ENCODE assay signal across 30 cellular contexts in the genomic region with DNA sequence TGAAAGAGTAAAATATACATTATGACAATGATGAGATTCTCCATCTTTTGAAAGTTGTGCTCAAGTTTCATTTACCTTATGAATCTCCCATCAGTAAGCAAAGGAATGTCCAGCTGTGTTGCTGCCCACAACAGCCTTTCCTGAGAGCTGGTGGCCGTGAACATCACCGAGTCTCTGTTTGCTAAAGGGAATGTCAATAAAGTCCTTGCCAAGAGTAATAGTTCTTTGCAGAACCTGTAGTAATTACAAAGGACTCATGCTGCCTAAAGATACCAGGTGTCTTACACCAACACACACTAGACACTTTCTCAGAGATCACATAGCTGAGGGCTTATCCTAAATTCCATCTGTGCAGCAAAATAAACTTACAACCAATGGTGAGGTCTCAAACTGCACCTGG.
DNase-seq lines count a peak whose midpoint lies in the region; ATAC-seq, FAIRE-seq and TF ChIP-seq lines count a peak whose summit lies in the region.
"Had no signal": no experiment of that assay in that cellular context is flagged by ENCODE, and none has a peak within 500 bp of the region (broad histone marks: within the 10 kb centered on the region; RNA-seq: fewer than 3 reads in every experiment).

No MANE protein-coding gene starts in this region.

- no peaks in the 10 kb centered on the region for H3K9me3 Mint-ChIP-seq in activated naive CD8-positive, alpha-beta T cell treated with anti-CD3 and anti-CD28 coated beads for 36 hours
- no peaks in the 10 kb centered on the region for H3K9me3 Mint-ChIP-seq in WTC11
- H3K9me3 Mint-ChIP-seq: activated CD4-positive, alpha-beta T cell treated with anti-CD3 and anti-CD28 coated beads, Interleukin-2, amount 10 ng/mL, durations not matched to agents 24 days and 14 days; activated naive CD4-positive, alpha-beta T cell treated with anti-CD3 and anti-CD28 coated beads, Interleukin-2, amount 10 ng/mL, durations not matched to agents 7 days and 5 days had no signal

- no peaks in the 10 kb centered on the region for H3K4me1 Mint-ChIP-seq in activated naive CD8-positive, alpha-beta T cell treated with anti-CD3 and anti-CD28 coated beads for 36 hours
- H3K4me1 Mint-ChIP-seq in WTC11 = peaks cover 44% of the 10 kb centered on the region
- H3K4me1 Mint-ChIP-seq: activated CD4-positive, alpha-beta T cell treated with anti-CD3 and anti-CD28 coated beads, Interleukin-2, amount 10 ng/mL, durations not matched to agents 24 days and 14 days; activated CD8-positive, alpha-beta memory T cell treated with anti-CD3 and anti-CD28 coated beads, Interleukin-2, amount 10 ng/mL, durations not matched to agents 7 days and 5 days; activated naive CD4-positive, alpha-beta T cell treated with anti-CD3 and anti-CD28 coated beads, Interleukin-2, amount 10 ng/mL, durations not matched to agents 7 days and 5 days; naive thymus-derived CD4-positive, alpha-beta T cell had no signal

- POLR2A ChIA-PET in K562 (lab: Yijun Ruan, JAX) = interaction anchor here (0.7 to 1.9 kb wide), 4 partner anchors 9 to 451 kb away, joined by 3 to 5 read pairs (median 4); no protein-coding TSS in a partner anchor
- POLR2A ChIA-PET in WTC11 (lab: Charles Lee) = interaction anchor here (1.3 kb wide), 1 partner anchor 10 kb away, joined by 9 read pairs; no protein-coding TSS in a partner anchor

- H3K4me1 ChIP-seq in K562 (replicated peaks in 1 of 2; ENCODE audit: control insufficient read depth in 2 of 2, insufficient read depth in 2 of 2, low read length in 2 of 2) = peaks cover 0 to 2% of the 10 kb centered on the region in 2 experiments; a peak in 2 of 5 replicates
- peaks cover 8 to 18% (median 13%) of the 10 kb centered on the region in 4 donors for H3K4me1 ChIP-seq in liver (ENCODE audit: control insufficient read depth in 4 of 4, insufficient read depth in 4 of 4, low read length in 3 of 4)
- H3K4me1 ChIP-seq in lower lobe of right lung = peaks cover 9% of the 10 kb centered on the region
- H3K4me1 ChIP-seq: BE2C had no signal

- no peak overlapping the region for H2AFZ ChIP-seq in K562 (ENCODE audit: low read depth, low read length)

- no peak for TF ChIP-seq EP300 in K562 (IDR thresholded peaks at IDR 0.05; ENCODE audit: low read length)

- TF ChIP-seq POLR2A in K562 (conservative IDR thresholded peaks at IDR 0.05) = no peak

- peaks cover 5% of the 10 kb centered on the region for H3K27me3 Mint-ChIP-seq in activated naive CD8-positive, alpha-beta T cell treated with anti-CD3 and anti-CD28 coated beads for 36 hours
- H3K27me3 Mint-ChIP-seq in WTC11 (ENCODE audit: low read depth) = no peaks in the 10 kb centered on the region
- H3K27me3 Mint-ChIP-seq: activated CD4-positive, alpha-beta T cell treated with anti-CD3 and anti-CD28 coated beads, Interleukin-2, amount 10 ng/mL, durations not matched to agents 24 days and 14 days had no signal

- 6% methylated on average over 2 of the region's 2 CpGs for WGBS in K562 (ENCODE audit: insufficient coverage, low coverage, missing lambda C conversion rate)
- WGBS in liver = 26% methylated on average over 2 of the region's 2 CpGs

- TF ChIP-seq CTCF in K562 (IDR thresholded peaks at IDR 0.05 in 2 of 3, conservative IDR thresholded peaks at IDR 0.05 in 1 of 3; ENCODE audit: insufficient read depth in 2 of 3, low read depth in 1 of 3, low read length in 3 of 3) = no peak
- no peak for TF ChIP-seq CTCF in liver (IDR thresholded peaks at IDR 0.05; ENCODE audit: low read depth, low read length, missing input control)
- TF ChIP-seq CTCF in lower lobe of right lung (IDR thresholded peaks at IDR 0.05) = no peak
- TF ChIP-seq CTCF in WTC11 (IDR thresholded peaks at IDR 0.05) = no peak

- CTCF ChIA-PET in K562 (lab: Yijun Ruan, JAX; ENCODE audit: low intra/inter-chr PET ratio) (no interaction called here), WTC11 (lab: Charles Lee) (interaction anchor here (0.7 kb wide), 1 partner anchor 202 kb away, joined by 3 read pairs; no protein-coding TSS in a partner anchor)

- no peak overlapping the region for H3K9ac ChIP-seq in K562 (ENCODE audit: insufficient read depth in 1 of 2, low read depth in 2 of 2, low read length in 2 of 2)
- H3K9ac ChIP-seq in liver (ENCODE audit: low read depth in 1 of 2, low read length in 2 of 2) = no peak overlapping the region

- FAIRE-seq in K562 (lab: Jason Lieb, UNC) = no peak
- FAIRE-seq: H54, kidney had no signal

- intact Hi-C loops in K562 (cut with micrococcal nuclease) (no loop called here), lower lobe of right lung (cut with DNase I) (no loop called here)

- in situ Hi-C loops in K562 (cut with MboI) = no loop called here

- peak; percentile 33 for DNase-seq in COLO668 (lab: John Stamatoyannopoulos, UW; ENCODE audit: unreplicated experiment)
- peak; percentile 74 for DNase-seq in NCI-H2029 treated with DMSO at 0.1 percent for 48 hours (lab: John Stamatoyannopoulos, UW)
- peak in 1 of 4 experiments; percentile 10 for DNase-seq in K562 (ENCODE audit: extremely low read depth in 1 of 4, low spot score in 3 of 4)
- no peak for DNase-seq in activated naive CD8-positive, alpha-beta T cell treated with anti-CD3 and anti-CD28 coated beads for 36 hours
- DNase-seq in lower lobe of right lung = no peak
- DNase-seq in WTC11 (ENCODE audit: low spot score) = no peak
- DNase-seq: activated CD4-positive, alpha-beta T cell treated with anti-CD3 and anti-CD28 coated beads, Interleukin-2, amount 10 ng/mL, durations not matched to agents 24 days and 14 days; activated CD8-positive, alpha-beta memory T cell treated with anti-CD3 and anti-CD28 coated beads, Interleukin-2, amount 10 ng/mL, durations not matched to agents 7 days and 5 days; activated naive CD4-positive, alpha-beta T cell treated with anti-CD3 and anti-CD28 coated beads, Interleukin-2, amount 10 ng/mL, durations not matched to agents 7 days and 5 days; activated T-cell treated with anti-CD3 and anti-CD28 coated beads, Interleukin-2, amount 50 U/mL, for 72 hours; BE2C; central memory CD4-positive, alpha-beta T cell; DND-41; dorsolateral prefrontal cortex; glutamatergic neuron; kidney; naive thymus-derived CD4-positive, alpha-beta T cell; NCI-H1417 treated with DMSO at 0.1 percent for 48 hours; NCI-H2107; NCI-H446 treated with DMSO at 0.1 percent for 48 hours; stimulated activated CD4-positive, alpha-beta T cell treated with anti-CD3 and anti-CD28 coated beads, Interleukin-12 subunit alpha, Interleukin-12 subunit beta, amount 100 ng/mL, for 4 hours; stimulated activated CD4-positive, alpha-beta T cell treated with anti-CD3 and anti-CD28 coated beads, Interleukin-4, amount 100 ng/mL, for 4 hours; stimulated activated naive CD4-positive, alpha-beta T cell treated with Interleukin-2 at 50 U/mL for 16 hours; T-helper 2 cell had no signal

- H3K4me3 ChIP-seq in K562 (no peak overlapping the region), liver (ENCODE audit: low read depth in 1 of 3, low read length in 3 of 3) (no peak overlapping the region), lower lobe of right lung (no peak overlapping the region)
- H3K4me3 ChIP-seq: dorsolateral prefrontal cortex, SK-N-MC, thoracic aorta had no signal

- H3K36me3 Mint-ChIP-seq in activated naive CD8-positive, alpha-beta T cell treated with anti-CD3 and anti-CD28 coated beads for 36 hours = no peaks in the 10 kb centered on the region
- no peaks in the 10 kb centered on the region for H3K36me3 Mint-ChIP-seq in WTC11
- H3K36me3 Mint-ChIP-seq: activated CD8-positive, alpha-beta memory T cell treated with anti-CD3 and anti-CD28 coated beads, Interleukin-2, amount 10 ng/mL, durations not matched to agents 7 days and 5 days; activated naive CD4-positive, alpha-beta T cell treated with anti-CD3 and anti-CD28 coated beads, Interleukin-2, amount 10 ng/mL, durations not matched to agents 7 days and 5 days had no signal

- BruUV-seq in K562 (replicated peaks; lab: Mats Ljungman, UMichigan) = no TSS peak

- H3K9me1 ChIP-seq in K562 (ENCODE audit: control insufficient read depth, insufficient read depth, low read length) = no peaks in the 10 kb centered on the region

- H3K27ac Mint-ChIP-seq in activated naive CD8-positive, alpha-beta T cell treated with anti-CD3 and anti-CD28 coated beads for 36 hours = no peak overlapping the region
- no peak overlapping the region for H3K27ac Mint-ChIP-seq in WTC11
- H3K27ac Mint-ChIP-seq: activated CD4-positive, alpha-beta T cell treated with anti-CD3 and anti-CD28 coated beads, Interleukin-2, amount 10 ng/mL, durations not matched to agents 24 days and 14 days; activated CD8-positive, alpha-beta memory T cell treated with anti-CD3 and anti-CD28 coated beads, Interleukin-2, amount 10 ng/mL, durations not matched to agents 7 days and 5 days; activated naive CD4-positive, alpha-beta T cell treated with anti-CD3 and anti-CD28 coated beads, Interleukin-2, amount 10 ng/mL, durations not matched to agents 7 days and 5 days; activated T-cell treated with anti-CD3 and anti-CD28 coated beads, Interleukin-2, amount 50 U/mL, for 72 hours; naive thymus-derived CD4-positive, alpha-beta T cell had no signal

- H3K27ac ChIP-seq in K562 (ENCODE audit: extremely low read depth, low read depth, low read length) = no peak overlapping the region
- H3K27ac ChIP-seq in liver (ENCODE audit: low read depth in 1 of 2, low read length in 2 of 2) = no peak overlapping the region
- H3K27ac ChIP-seq in lower lobe of right lung = no peak overlapping the region
- H3K27ac ChIP-seq: dorsolateral prefrontal cortex, SK-N-MC, thoracic aorta had no signal

- no peaks in the 10 kb centered on the region for H3K27me3 ChIP-seq in K562 (ENCODE audit: control insufficient read depth in 2 of 2, insufficient read depth in 2 of 2, low read length in 2 of 2)
- H3K27me3 ChIP-seq in liver (ENCODE audit: control insufficient read depth in 4 of 4, insufficient read depth in 4 of 4, low read length in 3 of 4) = no peaks in the 10 kb centered on the region
- H3K27me3 ChIP-seq in lower lobe of right lung (ENCODE audit: low read depth) = no peaks in the 10 kb centered on the region
- H3K27me3 ChIP-seq: BE2C, dorsolateral prefrontal cortex had no signal

- H3K4me3 Mint-ChIP-seq in activated naive CD8-positive, alpha-beta T cell treated with anti-CD3 and anti-CD28 coated beads for 36 hours = no peak overlapping the region
- H3K4me3 Mint-ChIP-seq in WTC11 = no peak overlapping the region
- H3K4me3 Mint-ChIP-seq: activated CD4-positive, alpha-beta T cell treated with anti-CD3 and anti-CD28 coated beads, Interleukin-2, amount 10 ng/mL, durations not matched to agents 24 days and 14 days; activated CD8-positive, alpha-beta memory T cell treated with anti-CD3 and anti-CD28 coated beads, Interleukin-2, amount 10 ng/mL, durations not matched to agents 7 days and 5 days; activated naive CD4-positive, alpha-beta T cell treated with anti-CD3 and anti-CD28 coated beads, Interleukin-2, amount 10 ng/mL, durations not matched to agents 7 days and 5 days; activated T-cell treated with anti-CD3 and anti-CD28 coated beads, Interleukin-2, amount 50 U/mL, for 72 hours; naive thymus-derived CD4-positive, alpha-beta T cell had no signal

- no peak overlapping the region for H3K4me2 ChIP-seq in K562 (ENCODE audit: insufficient read depth, low read length)

- TF ChIP-seq RAD21 in K562 (CRISPR knock-in tag; conservative IDR thresholded peaks at IDR 0.05 in 1 of 2, IDR thresholded peaks at IDR 0.05 in 1 of 2) (no peak), liver (IDR thresholded peaks at IDR 0.05) (peak; percentile 47 to 52)

- ATAC-seq in K562 (no peak), lower lobe of right lung (no peak), HG02610 (IDR thresholded peaks at IDR 0.05; ENCODE audit: unreplicated experiment) (no peak), WTC11 (no peak)
- ATAC-seq: activated CD8-positive, alpha-beta memory T cell treated with anti-CD3 and anti-CD28 coated beads, Interleukin-2, amount 10 ng/mL, durations not matched to agents 7 days and 5 days; activated T-cell treated with anti-CD3 and anti-CD28 coated beads, Interleukin-2, amount 50 U/mL, for 72 hours; naive thymus-derived CD4-positive, alpha-beta T cell; Panc1 had no signal

- no peaks in the 10 kb centered on the region for H3K79me2 ChIP-seq in K562 (ENCODE audit: control insufficient read depth, insufficient read depth, low read length)

- H3K36me3 ChIP-seq in K562 (ENCODE audit: control insufficient read depth, insufficient read depth, low read length) (no peaks in the 10 kb centered on the region), liver (ENCODE audit: control insufficient read depth in 4 of 4, insufficient read depth in 3 of 4, low read depth in 1 of 4, low read length in 3 of 4) (no peaks in the 10 kb centered on the region), lower lobe of right lung (no peaks in the 10 kb centered on the region)
- H3K36me3 ChIP-seq: BE2C, thoracic aorta had no signal

- no peaks in the 10 kb centered on the region for H3K9me3 ChIP-seq in K562 (replicated peaks; ENCODE audit: control insufficient read depth, insufficient read depth, low read depth, low read length)
- no peaks in the 10 kb centered on the region for H3K9me3 ChIP-seq in liver (ENCODE audit: control insufficient read depth in 4 of 4, low read length in 3 of 4)
- no peaks in the 10 kb centered on the region for H3K9me3 ChIP-seq in lower lobe of right lung
- H3K9me3 ChIP-seq: BE2C, thoracic aorta had no signal

- no peaks in the 10 kb centered on the region for H4K20me1 ChIP-seq in K562 (replicated peaks; ENCODE audit: control insufficient read depth, insufficient read depth, low read length)

Comparison
In these comparisons a context has a peak if more than half of its experiments do, and no peak if none do; other contexts are left out.
1. DNase-seq: peak in COLO668 (single experiment) and NCI-H2029 treated with DMSO at 0.1 percent for 48 hours (single experiment); none in activated naive CD8-positive, alpha-beta T cell treated with anti-CD3 and anti-CD28 coated beads for 36 hours (single experiment), lower lobe of right lung (single experiment) and WTC11 (single experiment).